In genomic region chr2:219498280-219499057, GRCh38 we compare ENCODE assay signal across 1 cellular context.
TF ChIP-seq lines count a peak whose summit lies in the region.

GMPPA (plus strand) TSS chr2:219498891; CDS start chr2:219499976, 1,085 bp downstream.

TF ChIP-seq in HepG2, 621 proteins besides CTCF, POLR2A, EP300 and RAD21 (continued from another document and continues in another):
- TF ChIP-seq POGK (CRISPR knock-in tag; conservative IDR thresholded peaks at IDR 0.05): peak; percentile 27; the same call in 1 of the 2 replicates
- peak; percentile 95 for TF ChIP-seq CBX1 (IDR thresholded peaks at IDR 0.05; ENCODE audit: low read depth)
- no peak for TF ChIP-seq ZNF326 (CRISPR knock-in tag; IDR thresholded peaks at IDR 0.05; ENCODE audit: borderline replicate concordance)
- TF ChIP-seq BRCA1 (CRISPR knock-in tag; IDR thresholded peaks at IDR 0.05): no peak; the same call in none of the 2 replicates
- TF ChIP-seq MEIS2 (CRISPR knock-in tag; IDR thresholded peaks at IDR 0.05): no peak; the same call in 1 of the 2 replicates
- no peak for TF ChIP-seq ZMAT5 (CRISPR knock-in tag; IDR thresholded peaks at IDR 0.05; ENCODE audit: borderline replicate concordance, low read depth)
- peak; percentile 54; the same call in 1 of the 2 replicates for TF ChIP-seq CENPBD1 (CRISPR knock-in tag; IDR thresholded peaks at IDR 0.05; ENCODE audit: borderline replicate concordance, low read depth)
- TF ChIP-seq ETV6 (CRISPR knock-in tag; conservative IDR thresholded peaks at IDR 0.05): peak; percentile 56; the same call in 1 of the 2 replicates
- peak; percentile 79 for TF ChIP-seq ARNTL (CRISPR knock-in tag; IDR thresholded peaks at IDR 0.05)
- TF ChIP-seq ZNF337 (CRISPR knock-in tag; IDR thresholded peaks at IDR 0.05; ENCODE audit: borderline replicate concordance, low read depth): peak; percentile 74; the same call in 1 of the 2 replicates
- peak; percentile 41; the same call in 1 of the 2 replicates for TF ChIP-seq ZNF660 (CRISPR knock-in tag; IDR thresholded peaks at IDR 0.05; ENCODE audit: borderline replicate concordance, low read depth)
- no peak for TF ChIP-seq ZNF646 (CRISPR knock-in tag; IDR thresholded peaks at IDR 0.05)
- no peak; the same call in 1 of the 2 replicates for TF ChIP-seq SKIL (CRISPR knock-in tag; IDR thresholded peaks at IDR 0.05; ENCODE audit: borderline replicate concordance)
- no peak; the same call in 1 of the 2 replicates for TF ChIP-seq MAF1 (CRISPR knock-in tag; IDR thresholded peaks at IDR 0.05; ENCODE audit: borderline replicate concordance)
- no peak for TF ChIP-seq SETDB1 (CRISPR knock-in tag; IDR thresholded peaks at IDR 0.05; ENCODE audit: borderline replicate concordance)
- no peak; the same call in 1 of the 2 replicates for TF ChIP-seq CCDC6 (CRISPR knock-in tag; IDR thresholded peaks at IDR 0.05)
- TF ChIP-seq STAG1 (CRISPR knock-in tag; IDR thresholded peaks at IDR 0.05): no peak
- peak; percentile 74 for TF ChIP-seq FOXC1 (CRISPR knock-in tag; IDR thresholded peaks at IDR 0.05; ENCODE audit: borderline replicate concordance)
- TF ChIP-seq PAF1 (CRISPR knock-in tag; IDR thresholded peaks at IDR 0.05): 0 out of 2 replicates have a peak, but pooled peaks have one; percentile 10
- no peak for TF ChIP-seq CCAR2 (optimal IDR thresholded peaks at IDR 0.05; ENCODE audit: low read depth, low read length)
- TF ChIP-seq NFIC (IDR thresholded peaks at IDR 0.05; ENCODE audit: low read length): no peak
- no peak for TF ChIP-seq TRIM22 (IDR thresholded peaks at IDR 0.05)
- no peak for TF ChIP-seq CEBPB (IDR thresholded peaks at IDR 0.05; ENCODE audit: borderline replicate concordance, low read depth, low read length)
- no peak for TF ChIP-seq BATF2 (CRISPR knock-in tag; IDR thresholded peaks at IDR 0.05)
- no peak for TF ChIP-seq NFKBIZ (CRISPR knock-in tag; IDR thresholded peaks at IDR 0.05)
- no peak for TF ChIP-seq NONO (IDR thresholded peaks at IDR 0.05)
- peak; percentile 93 for TF ChIP-seq NONO (CRISPR knock-in tag; conservative IDR thresholded peaks at IDR 0.05)
- TF ChIP-seq, protein P1, sequence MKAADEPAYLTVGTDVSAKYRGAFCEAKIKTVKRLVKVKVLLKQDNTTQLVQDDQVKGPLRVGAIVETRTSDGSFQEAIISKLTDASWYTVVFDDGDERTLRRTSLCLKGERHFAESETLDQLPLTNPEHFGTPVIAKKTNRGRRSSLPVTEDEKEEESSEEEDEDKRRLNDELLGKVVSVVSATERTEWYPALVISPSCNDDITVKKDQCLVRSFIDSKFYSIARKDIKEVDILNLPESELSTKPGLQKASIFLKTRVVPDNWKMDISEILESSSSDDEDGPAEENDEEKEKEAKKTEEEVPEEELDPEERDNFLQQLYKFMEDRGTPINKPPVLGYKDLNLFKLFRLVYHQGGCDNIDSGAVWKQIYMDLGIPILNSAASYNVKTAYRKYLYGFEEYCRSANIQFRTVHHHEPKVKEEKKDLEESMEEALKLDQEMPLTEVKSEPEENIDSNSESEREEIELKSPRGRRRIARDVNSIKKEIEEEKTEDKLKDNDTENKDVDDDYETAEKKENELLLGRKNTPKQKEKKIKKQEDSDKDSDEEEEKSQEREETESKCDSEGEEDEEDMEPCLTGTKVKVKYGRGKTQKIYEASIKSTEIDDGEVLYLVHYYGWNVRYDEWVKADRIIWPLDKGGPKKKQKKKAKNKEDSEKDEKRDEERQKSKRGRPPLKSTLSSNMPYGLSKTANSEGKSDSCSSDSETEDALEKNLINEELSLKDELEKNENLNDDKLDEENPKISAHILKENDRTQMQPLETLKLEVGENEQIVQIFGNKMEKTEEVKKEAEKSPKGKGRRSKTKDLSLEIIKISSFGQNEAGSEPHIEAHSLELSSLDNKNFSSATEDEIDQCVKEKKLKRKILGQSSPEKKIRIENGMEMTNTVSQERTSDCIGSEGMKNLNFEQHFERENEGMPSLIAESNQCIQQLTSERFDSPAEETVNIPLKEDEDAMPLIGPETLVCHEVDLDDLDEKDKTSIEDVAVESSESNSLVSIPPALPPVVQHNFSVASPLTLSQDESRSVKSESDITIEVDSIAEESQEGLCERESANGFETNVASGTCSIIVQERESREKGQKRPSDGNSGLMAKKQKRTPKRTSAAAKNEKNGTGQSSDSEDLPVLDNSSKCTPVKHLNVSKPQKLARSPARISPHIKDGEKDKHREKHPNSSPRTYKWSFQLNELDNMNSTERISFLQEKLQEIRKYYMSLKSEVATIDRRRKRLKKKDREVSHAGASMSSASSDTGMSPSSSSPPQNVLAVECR (CRISPR knock-in tag; IDR thresholded peaks at IDR 0.05; ENCODE audit: borderline replicate concordance): peak; percentile 84
- TF ChIP-seq CREM (IDR thresholded peaks at IDR 0.05): peak; percentile 92
- TF ChIP-seq CREM (CRISPR knock-in tag; IDR thresholded peaks at IDR 0.05): no peak
- TF ChIP-seq ATF1 (CRISPR knock-in tag; IDR thresholded peaks at IDR 0.05): no peak
- TF ChIP-seq ZSCAN9 (CRISPR knock-in tag; IDR thresholded peaks at IDR 0.05; ENCODE audit: borderline replicate concordance): no peak
- TF ChIP-seq CENPT (CRISPR knock-in tag; IDR thresholded peaks at IDR 0.05; ENCODE audit: low read depth): 0 out of 2 replicates have a peak, but pooled peaks have one; percentile 3
- TF ChIP-seq ZBTB44 (CRISPR knock-in tag; IDR thresholded peaks at IDR 0.05): no peak
- peak; percentile 33; the same call in 1 of the 2 replicates for TF ChIP-seq NKX3-1 (CRISPR knock-in tag; IDR thresholded peaks at IDR 0.05)
- no peak for TF ChIP-seq ZNF569 (CRISPR knock-in tag; IDR thresholded peaks at IDR 0.05; ENCODE audit: borderline replicate concordance)
